ENCODE assay signal across 8 cellular contexts in genomic region chr13:39777527-39778061, GRCh38.
DNase-seq lines count a peak whose midpoint lies in the region; ATAC-seq and TF ChIP-seq lines count a peak whose summit lies in the region.

No MANE protein-coding gene starts in this region.

- peak overlapping the region; percentile 96 for H3K27ac Mint-ChIP-seq in stimulated activated effector memory CD8-positive, alpha-beta T cell treated with anti-CD3 and anti-CD28 coated beads, Interleukin-12 subunit alpha, Interleukin-12 subunit beta, amount 100 ng/mL, for 72 hours

- peak; percentile 18; the same call in 1 of the 2 replicates for TF ChIP-seq CTCF in LNCAP (IDR thresholded peaks at IDR 0.05)
- TF ChIP-seq CTCF in psoas muscle (IDR thresholded peaks at IDR 0.05) = no peak

- no peaks in the 10 kb centered on the region for H3K4me1 ChIP-seq in psoas muscle

- H3K27me3 ChIP-seq in psoas muscle (ENCODE audit: insufficient read depth in 3 of 3, low read length in 2 of 3) = no peaks in the 10 kb centered on the region

- peak; percentile 91 for ATAC-seq in stimulated activated effector memory CD8-positive, alpha-beta T cell treated with anti-CD3 and anti-CD28 coated beads, Interleukin-12 subunit alpha, Interleukin-12 subunit beta, amount 100 ng/mL, for 72 hours
- no peak for ATAC-seq in psoas muscle

- no peak overlapping the region for H3K27ac ChIP-seq in psoas muscle

- H3K36me3 Mint-ChIP-seq in stimulated activated effector memory CD8-positive, alpha-beta T cell treated with anti-CD3 and anti-CD28 coated beads, Interleukin-12 subunit alpha, Interleukin-12 subunit beta, amount 100 ng/mL, for 72 hours = no peaks in the 10 kb centered on the region

- H3K4me3 Mint-ChIP-seq in stimulated activated effector memory CD8-positive, alpha-beta T cell treated with anti-CD3 and anti-CD28 coated beads, Interleukin-12 subunit alpha, Interleukin-12 subunit beta, amount 100 ng/mL, for 72 hours = peak overlapping the region; percentile 53

- no peaks in the 10 kb centered on the region for H3K9me3 ChIP-seq in psoas muscle

- DNase-seq in DMS53 (lab: John Stamatoyannopoulos, UW) = peak; percentile 32
- DNase-seq in DMS53 treated with DMSO at 0.1 percent for 48 hours (lab: John Stamatoyannopoulos, UW; ENCODE audit: unreplicated experiment) = no peak
- DNase-seq in activated CD4-positive, alpha-beta T cell treated with anti-CD3 and anti-CD28 coated beads, Interleukin-2, amount 50 U/mL, for 48 hours = peak; percentile 31 to 58
- DNase-seq in germinal center (ENCODE audit: low spot score) = peak; percentile 21
- DNase-seq in stimulated activated effector memory CD8-positive, alpha-beta T cell treated with anti-CD3 and anti-CD28 coated beads, Interleukin-12 subunit alpha, Interleukin-12 subunit beta, amount 100 ng/mL, for 72 hours (ENCODE audit: low spot score in 2 of 2) = peak in 1 of 2 donors; percentile 58
- no peak for DNase-seq in retina
- no peak for DNase-seq in psoas muscle

- no peak overlapping the region for H3K4me3 ChIP-seq in psoas muscle

- H3K4me1 Mint-ChIP-seq in stimulated activated effector memory CD8-positive, alpha-beta T cell treated with anti-CD3 and anti-CD28 coated beads, Interleukin-12 subunit alpha, Interleukin-12 subunit beta, amount 100 ng/mL, for 72 hours = peaks cover 41% of the 10 kb centered on the region

- intact Hi-C loops in psoas muscle (cut with DNase I) = no loop called here

- WGBS in psoas muscle, 3 donors = 87 to 95% (median 91%) methylated on average over 2 of the region's 2 CpGs

- peaks cover 3% of the 10 kb centered on the region for H3K9me3 Mint-ChIP-seq in stimulated activated effector memory CD8-positive, alpha-beta T cell treated with anti-CD3 and anti-CD28 coated beads, Interleukin-12 subunit alpha, Interleukin-12 subunit beta, amount 100 ng/mL, for 72 hours

- H3K36me3 ChIP-seq in psoas muscle (ENCODE audit: insufficient read depth in 1 of 2, low read depth in 1 of 2) = no peaks in the 10 kb centered on the region

Comparison
In these comparisons a context has a peak if more than half of its experiments do, and no peak if none do; other contexts are left out.
1. DNase-seq: peak in DMS53 (single experiment), activated CD4-positive, alpha-beta T cell treated with anti-CD3 and anti-CD28 coated beads, Interleukin-2, amount 50 U/mL, for 48 hours (2 of 2) and germinal center (single experiment); none in DMS53 treated with DMSO at 0.1 percent for 48 hours (single experiment), retina (single experiment) and psoas muscle (0 of 2).